Comparison of ENCODE assay signal across 9 cellular contexts in the genomic region with DNA sequence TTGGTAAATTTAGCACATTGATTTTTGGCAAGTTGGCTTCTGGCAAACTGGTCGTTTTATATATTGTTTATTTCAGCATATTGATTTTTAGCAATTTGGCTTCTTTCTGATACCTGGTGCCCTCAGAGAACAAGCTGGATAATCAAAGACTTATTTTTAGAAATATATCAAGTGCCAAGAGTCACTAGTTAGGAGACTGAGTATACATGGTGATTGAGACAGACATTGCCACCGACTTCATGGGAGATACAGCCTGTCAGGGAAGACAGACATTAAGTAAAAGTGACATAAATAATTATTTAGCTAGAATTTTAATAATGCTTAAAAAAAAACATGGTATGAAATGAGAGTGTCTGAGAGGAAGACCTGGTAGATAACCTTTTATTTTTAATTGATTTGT.
"Had no signal": no experiment of that assay in that cellular context is flagged by ENCODE, and none has a peak within 500 bp of the region (broad histone marks: within the 10 kb centered on the region; RNA-seq: fewer than 3 reads in every experiment).

No MANE protein-coding gene starts in this region.

- DNase-seq: GM23248, GOT3, H7, H9, HCEC 1CT, HFFc6 had no signal

- H2AFZ ChIP-seq: GM23248, GM23338 had no signal

- H3K4me2 ChIP-seq: GM23338 had no signal

- H3K9ac ChIP-seq: GM23248 had no signal

- ATAC-seq: GM23338, HCT116 had no signal

- H3K4me1 ChIP-seq: HAP-1 had no signal

- H3K4me3 ChIP-seq: GM23248, GM23338, HAP-1 had no signal

- H3K36me3 ChIP-seq: HAP-1 had no signal

- H3K9me3 ChIP-seq: HAP-1 had no signal

- H3K27ac ChIP-seq: GM23248 had no signal
